In the genomic region with DNA sequence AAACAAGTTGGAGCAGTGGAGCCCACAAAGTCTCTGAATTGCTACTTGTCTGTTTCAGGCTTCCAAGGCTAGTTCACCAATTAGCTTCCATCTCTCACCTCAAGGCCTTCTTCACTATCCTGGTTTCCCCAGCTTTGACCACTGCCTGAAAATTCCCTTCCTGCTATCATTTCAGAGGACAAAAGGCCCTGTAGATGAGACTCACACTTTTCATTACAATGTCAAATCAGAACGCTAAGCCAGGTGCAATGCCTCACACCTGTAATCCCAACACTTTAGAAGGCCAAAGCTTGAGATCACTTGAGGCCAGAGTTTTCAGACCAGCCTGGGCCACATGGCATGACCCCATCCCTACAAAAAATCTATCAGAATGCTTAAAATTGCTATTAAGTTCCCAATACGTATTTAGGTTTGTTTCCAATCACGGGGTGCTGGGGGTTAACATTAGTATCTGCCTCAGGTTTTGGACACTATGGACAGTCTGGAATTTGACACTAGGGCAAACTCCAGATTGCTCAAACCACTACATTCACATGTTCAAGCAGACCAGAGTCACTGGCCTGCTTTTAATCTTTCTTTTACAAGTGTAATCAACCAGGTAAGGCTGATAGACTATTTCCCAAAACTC, we compare ENCODE assay signal across 10 cellular contexts. TPM values are rescaled to one million over a fixed set of nuclear protein-coding genes. Genes with fewer than 3 reads are reported as not detected.
DNase-seq lines count a peak whose midpoint lies in the region; ATAC-seq, FAIRE-seq and TF ChIP-seq lines count a peak whose summit lies in the region.
"Had no signal": no experiment of that assay in that cellular context is flagged by ENCODE, and none has a peak within 500 bp of the region (broad histone marks: within the 10 kb centered on the region; RNA-seq: fewer than 3 reads in every experiment).

No MANE protein-coding gene starts in this region.

- TF ChIP-seq RAD21 in GM12878 (IDR thresholded peaks at IDR 0.05; ENCODE audit: insufficient read depth, low read depth, low read length) = no peak

- H3K9me3 ChIP-seq in Karpas-422 (ENCODE audit: low read length) (no peaks in the 10 kb centered on the region), GM12878 (replicated peaks; ENCODE audit: control insufficient read depth, insufficient read depth, low read length) (no peaks in the 10 kb centered on the region; the same call in 2 of the 3 replicates)
- H3K9me3 ChIP-seq: body of pancreas had no signal

- in situ Hi-C loops in GM12878 (cut with MboI) = no loop called here

- peaks cover 28% of the 10 kb centered on the region for H3K79me2 ChIP-seq in Karpas-422 (ENCODE audit: low read length)
- H3K79me2 ChIP-seq in GM12878 (ENCODE audit: control insufficient read depth, insufficient read depth, low read length) = peaks cover 45% of the 10 kb centered on the region

- H3K27ac ChIP-seq in Karpas-422 (ENCODE audit: low read length) (no peak overlapping the region), GM12878 (ENCODE audit: control insufficient read depth, insufficient read depth) (no peak overlapping the region)
- H3K27ac ChIP-seq: body of pancreas had no signal

- 12% methylated on average over 3 of the region's 3 CpGs for WGBS in GM12878 (ENCODE audit: insufficient coverage, insufficient replicate concordance, low lambda C conversion rate, missing lambda C conversion rate)

- H3K4me1 Mint-ChIP-seq in T-helper 1 cell treated with Interleukin-12 subunit alpha and Interleukin-12 subunit beta and Interleukin-4 antibody, amounts not matched to agents 30 μg/mL and 1 μg/mL, for 36 hours (ENCODE audit: low read depth) = peaks cover 77% of the 10 kb centered on the region
- peaks cover 77% of the 10 kb centered on the region for H3K4me1 Mint-ChIP-seq in osteocyte (ENCODE audit: unreplicated experiment)

- intact Hi-C loops in GM12878 (cut with micrococcal nuclease; ENCODE audit: unreplicated experiment) = no loop called here

- BruUV-seq in GM12878 (replicated peaks; lab: Mats Ljungman, UMichigan) = no TSS peak

- H3K9me2 ChIP-seq in Karpas-422 (replicated peaks; ENCODE audit: insufficient read depth, low read length) = no peaks in the 10 kb centered on the region

- no peak for FAIRE-seq in GM12878 (lab: Jason Lieb, UNC)

- H3K4me2 ChIP-seq in Karpas-422 (ENCODE audit: low read depth, low read length, poor library complexity, severe bottlenecking) (no peak overlapping the region), GM12878 (ENCODE audit: control insufficient read depth, insufficient read depth) (peak overlapping the region; percentile 51)

- CTCF ChIA-PET in GM12878 (lab: Yijun Ruan, JAX) = interaction anchor here (1.1 to 1.4 kb wide), 4 partner anchors 25 to 55 kb away, joined by 3 read pairs; no protein-coding TSS in a partner anchor

- SMC1A ChIA-PET in GM12878 (lab: Charles Lee; ENCODE audit: uncharacterized antibody, unreplicated experiment) = interaction anchor here (0.9 to 1.3 kb wide), 2 partner anchors 10 to 27 kb away, joined by 3 read pairs; no protein-coding TSS in a partner anchor

- H4K20me1 ChIP-seq in Karpas-422 (ENCODE audit: insufficient read depth, low read depth, low read length) = peaks cover 61% of the 10 kb centered on the region
- H4K20me1 ChIP-seq in GM12878 (ENCODE audit: control insufficient read depth, insufficient read depth) = no peaks in the 10 kb centered on the region

- peaks cover 73% of the 10 kb centered on the region for H3K36me3 Mint-ChIP-seq in T-helper 1 cell treated with Interleukin-12 subunit alpha and Interleukin-12 subunit beta and Interleukin-4 antibody, amounts not matched to agents 30 μg/mL and 1 μg/mL, for 36 hours (ENCODE audit: low read depth)
- peaks cover 57% of the 10 kb centered on the region for H3K36me3 Mint-ChIP-seq in osteocyte (ENCODE audit: unreplicated experiment)

- H3K27me3 ChIP-seq in Karpas-422 (ENCODE audit: low read length) (no peaks in the 10 kb centered on the region), GM12878 (replicated peaks in 1 of 2; ENCODE audit: control insufficient read depth in 2 of 2, insufficient read depth in 2 of 2, low read length in 1 of 2) (no peaks in the 10 kb centered on the region)
- H3K27me3 ChIP-seq: body of pancreas had no signal

- H3K4me1 ChIP-seq in Karpas-422 (ENCODE audit: low read length) (peaks cover 34% of the 10 kb centered on the region), GM12878 (ENCODE audit: control insufficient read depth, insufficient read depth, low read length) (peaks cover 20% of the 10 kb centered on the region)

- H3K4me3 Mint-ChIP-seq in T-helper 1 cell treated with Interleukin-12 subunit alpha and Interleukin-12 subunit beta and Interleukin-4 antibody, amounts not matched to agents 30 μg/mL and 1 μg/mL, for 36 hours = peak overlapping the region; percentile 70
- no peak overlapping the region for H3K4me3 Mint-ChIP-seq in osteocyte (ENCODE audit: unreplicated experiment)

- H2AFZ ChIP-seq in Karpas-422 (ENCODE audit: low read length) (no peak overlapping the region), GM12878 (ENCODE audit: control insufficient read depth, low read depth, low read length) (no peak overlapping the region)

- RAD21 ChIA-PET in GM12878 (lab: Charles Lee; ENCODE audit: unreplicated experiment) = no interaction called here

- H3K27ac Mint-ChIP-seq in T-helper 1 cell treated with Interleukin-12 subunit alpha and Interleukin-12 subunit beta and Interleukin-4 antibody, amounts not matched to agents 30 μg/mL and 1 μg/mL, for 36 hours = peak overlapping the region; percentile 49
- H3K27ac Mint-ChIP-seq in osteocyte (ENCODE audit: unreplicated experiment) = peak overlapping the region; percentile 40

- peaks cover 44% of the 10 kb centered on the region for H3K36me3 ChIP-seq in Karpas-422 (ENCODE audit: insufficient read depth, low read length)
- H3K36me3 ChIP-seq in GM12878 (ENCODE audit: control insufficient read depth in 2 of 2, insufficient read depth in 2 of 2, low read length in 1 of 2) = peaks cover 16 to 26% of the 10 kb centered on the region in 2 experiments

- ATAC-seq in GM12878 = peak; percentile 3; the same call in 2 of the 3 replicates
- no peak for ATAC-seq in GM19395 (IDR thresholded peaks at IDR 0.05; ENCODE audit: unreplicated experiment)
- ATAC-seq in HG03521 (IDR thresholded peaks at IDR 0.05; ENCODE audit: unreplicated experiment) = no peak
- ATAC-seq: body of pancreas, left ventricle myocardium superior had no signal

- POLR2A ChIA-PET in GM12878 (lab: Charles Lee) = interaction anchor here (1.0 kb wide), 1 partner anchor 64 kb away, joined by 3 read pairs; no protein-coding TSS in a partner anchor

- no peak for TF ChIP-seq CTCF in GM12878 (IDR thresholded peaks at IDR 0.05 in 2 of 3, conservative IDR thresholded peaks at IDR 0.05 in 1 of 3; ENCODE audit: control insufficient read depth in 2 of 3, extremely low read depth in 1 of 3, insufficient read depth in 1 of 3, low read depth in 3 of 3, low read length in 3 of 3)
- TF ChIP-seq CTCF in osteocyte (IDR thresholded peaks at IDR 0.05) = no peak

- no peak; the same call in 1 of the 2 replicates for TF ChIP-seq POLR2A in GM12878 (IDR thresholded peaks at IDR 0.05; ENCODE audit: low read depth, low read length)

- TF ChIP-seq EP300 in GM12878 (IDR thresholded peaks at IDR 0.05; ENCODE audit: borderline replicate concordance in 1 of 2, control insufficient read depth in 1 of 2, low read depth in 2 of 2, low read length in 2 of 2) = no peak

- no peaks in the 10 kb centered on the region for H3K27me3 Mint-ChIP-seq in T-helper 1 cell treated with Interleukin-12 subunit alpha and Interleukin-12 subunit beta and Interleukin-4 antibody, amounts not matched to agents 30 μg/mL and 1 μg/mL, for 36 hours (ENCODE audit: low read depth)
- H3K27me3 Mint-ChIP-seq in osteocyte (ENCODE audit: unreplicated experiment) = no peaks in the 10 kb centered on the region

- DNase-seq in T-helper 1 cell = no peak
- DNase-seq in Karpas-422 = peak; percentile 48
- DNase-seq in GM12878 (ENCODE audit: low read depth, low spot score) = no peak
- DNase-seq in osteocyte (ENCODE audit: extremely low spot score, unreplicated experiment) = no peak
- no peak for DNase-seq in HuH-7.5 (ENCODE audit: low spot score)
- DNase-seq: body of pancreas, left ventricle myocardium superior had no signal

- no peak overlapping the region for H3K9ac ChIP-seq in Karpas-422 (ENCODE audit: low read length)
- no peak overlapping the region for H3K9ac ChIP-seq in GM12878 (ENCODE audit: control insufficient read depth, insufficient read depth, low read length)

- H3K9me3 Mint-ChIP-seq in T-helper 1 cell treated with Interleukin-12 subunit alpha and Interleukin-12 subunit beta and Interleukin-4 antibody, amounts not matched to agents 30 μg/mL and 1 μg/mL, for 36 hours = no peaks in the 10 kb centered on the region
- H3K9me3 Mint-ChIP-seq in osteocyte (ENCODE audit: unreplicated experiment) = no peaks in the 10 kb centered on the region

- no peak overlapping the region for H3K4me3 ChIP-seq in Karpas-422 (ENCODE audit: low read length)
- H3K4me3 ChIP-seq in GM12878 = peak overlapping the region; percentile 30; the same call in 1 of the 2 replicates
- H3K4me3 ChIP-seq: body of pancreas had no signal

TF ChIP-seq in GM12878, 131 proteins besides CTCF, POLR2A, EP300 and RAD21 (continues in another document):
- TF ChIP-seq POLR2AphosphoS5 (IDR thresholded peaks at IDR 0.05; ENCODE audit: low read length) (peak; percentile 53; the same call in 1 of the 2 replicates), EED (IDR thresholded peaks at IDR 0.05; ENCODE audit: low read depth) (no peak)

RNA-seq across cellular contexts. Expression of a gene that starts 5.5 kb away (rescaled TPM):
- 2,059 and 2,102 TPM in 2 replicates for total RNA-seq in Karpas-422 (2014; rRNA removed; shearing (Covaris generic); ENCODE audit: low replicate concordance)
- 320 TPM in 2 replicates for total RNA-seq in GM12878 (2013; cell fraction: nucleolus; rRNA removed)
- total RNA-seq in GM12878 (2014; rRNA removed) (1,281 and 1,473 TPM in 2 replicates), GM12878 (2014; rRNA removed; fragmentation: Illumina TruSeq; extraction: Trizol) (4,303 and 4,333 TPM in 2 replicates), GM12878 (2021) (2,627 and 2,734 TPM in 2 replicates), osteocyte (3,315 and 3,393 TPM in 2 replicates)
- 5,474 TPM for polyA plus RNA-seq in GM12878 (2011; ENCODE audit: low read depth)
- polyA plus RNA-seq in GM12878 (2011; rRNA removed) (4,809 and 7,603 TPM in 2 replicates), GM12878 (2014; fragmentation: Illumina TruSeq; extraction: Trizol) (5,925 and 6,580 TPM in 2 replicates), GM12878 (2014; fragmentation: Nextera tagmentation; extraction: Ambion mirVana) (1,000 to 10,000 TPM; 1,130 to 2,045 TPM), GM12878 (2014; rRNA removed) (3,217 and 4,056 TPM in 2 replicates), GM12878 (2016; fragmentation: Nextera tagmentation; extraction: Ambion mirVana) (1,000 to 10,000 TPM; 1,038 to 1,104 TPM)
- polyA plus RNA-seq in GM12878 (2011; cell fraction: cytosol; rRNA removed) = 1,726 and 1,821 TPM in 2 replicates
- 609 and 739 TPM in 2 replicates for polyA plus RNA-seq in GM12878 (2011; cell fraction: nucleus; rRNA removed)
- 5,531 and 6,124 TPM in 2 replicates for polyA plus RNA-seq in GM12878 (2012)
- 908 and 1,248 TPM in 2 replicates for polyA minus RNA-seq in GM12878 (2011; rRNA and poly(A)+ RNA removed)
- 467 and 491 TPM in 2 replicates for polyA minus RNA-seq in GM12878 (2011; cell fraction: cytosol; rRNA and poly(A)+ RNA removed)
- polyA minus RNA-seq in GM12878 (2011; cell fraction: nucleus; rRNA and poly(A)+ RNA removed) = 161 and 255 TPM in 2 replicates
